8 cellular contexts compared by ENCODE assay signal in the genomic region with DNA sequence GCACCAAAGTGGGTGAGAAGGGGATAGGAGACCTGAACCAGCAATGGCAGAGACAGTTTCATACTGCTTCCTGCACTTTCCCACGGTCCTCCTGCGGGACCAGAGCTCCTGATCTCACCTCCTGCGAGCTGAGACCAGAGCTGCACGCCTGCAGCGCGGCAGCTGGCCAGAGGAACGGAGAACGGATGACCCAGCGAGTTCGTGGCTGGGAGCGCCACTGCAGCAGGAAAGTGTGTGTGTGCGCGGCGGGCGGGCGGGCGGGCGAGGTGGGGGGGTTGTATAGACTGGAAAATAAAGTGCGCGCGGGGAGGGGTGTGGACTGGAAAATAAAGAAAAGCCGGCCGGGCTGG. TPM values are rescaled to one million over a fixed set of nuclear protein-coding genes. Genes with fewer than 3 reads are reported as not detected.
DNase-seq lines count a peak whose midpoint lies in the region; ATAC-seq and TF ChIP-seq lines count a peak whose summit lies in the region.
"Had no signal": no experiment of that assay in that cellular context is flagged by ENCODE, and none has a peak within 500 bp of the region (broad histone marks: within the 10 kb centered on the region; RNA-seq: fewer than 3 reads in every experiment).

No MANE protein-coding gene starts in this region.

- H3K27me3 Mint-ChIP-seq in WTC11 (ENCODE audit: low read depth): peaks cover 24% of the 10 kb centered on the region

- H3K27ac ChIP-seq in right cardiac atrium (ENCODE audit: low read length) (no peak overlapping the region), gastrocnemius medialis (no peak overlapping the region)

- H3K4me3 Mint-ChIP-seq in WTC11: peak overlapping the region; percentile 72

- POLR2A ChIA-PET in WTC11 (lab: Charles Lee): no interaction called here

- ATAC-seq in GM21390 (IDR thresholded peaks at IDR 0.05; ENCODE audit: unreplicated experiment) (peak; percentile 17), WTC11 (peak; percentile 8; the same call in 1 of the 2 replicates), right cardiac atrium (peak in 1 of 2 donors; percentile 51), gastrocnemius medialis (no peak)

- peaks cover 15% of the 10 kb centered on the region for H3K4me1 Mint-ChIP-seq in WTC11

- TF ChIP-seq POLR2A in gastrocnemius medialis (IDR thresholded peaks at IDR 0.05): no peak

- no peaks in the 10 kb centered on the region for H3K36me3 ChIP-seq in gastrocnemius medialis

- peaks cover 4% of the 10 kb centered on the region for H3K9me3 Mint-ChIP-seq in WTC11

- H3K27me3 ChIP-seq in right cardiac atrium (ENCODE audit: control insufficient read depth, insufficient read depth): no peaks in the 10 kb centered on the region
- H3K27me3 ChIP-seq in gastrocnemius medialis: no peaks in the 10 kb centered on the region

- in situ Hi-C loops in gastrocnemius medialis (cut with MboI; ENCODE audit: low sequenced_read_pairs in 4 of 4): no loop called here

- H3K27ac Mint-ChIP-seq in WTC11: no peak overlapping the region
- H3K27ac Mint-ChIP-seq: IgD-negative memory B cell had no signal

- no peaks in the 10 kb centered on the region for H3K9me3 ChIP-seq in right cardiac atrium (ENCODE audit: control insufficient read depth, low read length)
- H3K9me3 ChIP-seq in gastrocnemius medialis: no peaks in the 10 kb centered on the region

- TF ChIP-seq CTCF in WTC11 (IDR thresholded peaks at IDR 0.05): no peak
- TF ChIP-seq CTCF in gastrocnemius medialis (IDR thresholded peaks at IDR 0.05 in 4 of 5, conservative IDR thresholded peaks at IDR 0.05 in 1 of 5): no peak

- H3K4me1 ChIP-seq in right cardiac atrium (ENCODE audit: control insufficient read depth, insufficient read depth, low read length) (no peaks in the 10 kb centered on the region), gastrocnemius medialis (no peaks in the 10 kb centered on the region)

- WGBS in right cardiac atrium: under 1% methylated on average over 23 of the region's 23 CpGs

- peak overlapping the region; percentile 50 for H3K4me3 ChIP-seq in right cardiac atrium (ENCODE audit: low read length)
- peak overlapping the region in 3 of 4 donors; percentile 33 to 43 (median 39) for H3K4me3 ChIP-seq in gastrocnemius medialis

- CTCF ChIA-PET in WTC11 (lab: Charles Lee): no interaction called here

- no peaks in the 10 kb centered on the region for H3K36me3 Mint-ChIP-seq in WTC11

- DNase-seq in WTC11 (ENCODE audit: low spot score): no peak
- peak in 2 of 3 donors; percentile 35 to 43 for DNase-seq in right cardiac atrium
- DNase-seq in gastrocnemius medialis: no peak
- DNase-seq in amniotic stem cell (lab: John Stamatoyannopoulos, UW): no peak
- DNase-seq in NCI-H2107 treated with DMSO at 0.1 percent for 48 hours (lab: John Stamatoyannopoulos, UW; ENCODE audit: unreplicated experiment): no peak
- DNase-seq in DMS79 treated with DMSO at 0.1 percent for 48 hours (lab: John Stamatoyannopoulos, UW): no peak

- intact Hi-C loops in right cardiac atrium (cut with DNase I) (no loop called here), gastrocnemius medialis (cut with DNase I; ENCODE audit: low total_unique reads) (no loop called here)

TF ChIP-seq in WTC11, 78 proteins besides CTCF, POLR2A, EP300 and RAD21:
- TF ChIP-seq, protein P1, sequence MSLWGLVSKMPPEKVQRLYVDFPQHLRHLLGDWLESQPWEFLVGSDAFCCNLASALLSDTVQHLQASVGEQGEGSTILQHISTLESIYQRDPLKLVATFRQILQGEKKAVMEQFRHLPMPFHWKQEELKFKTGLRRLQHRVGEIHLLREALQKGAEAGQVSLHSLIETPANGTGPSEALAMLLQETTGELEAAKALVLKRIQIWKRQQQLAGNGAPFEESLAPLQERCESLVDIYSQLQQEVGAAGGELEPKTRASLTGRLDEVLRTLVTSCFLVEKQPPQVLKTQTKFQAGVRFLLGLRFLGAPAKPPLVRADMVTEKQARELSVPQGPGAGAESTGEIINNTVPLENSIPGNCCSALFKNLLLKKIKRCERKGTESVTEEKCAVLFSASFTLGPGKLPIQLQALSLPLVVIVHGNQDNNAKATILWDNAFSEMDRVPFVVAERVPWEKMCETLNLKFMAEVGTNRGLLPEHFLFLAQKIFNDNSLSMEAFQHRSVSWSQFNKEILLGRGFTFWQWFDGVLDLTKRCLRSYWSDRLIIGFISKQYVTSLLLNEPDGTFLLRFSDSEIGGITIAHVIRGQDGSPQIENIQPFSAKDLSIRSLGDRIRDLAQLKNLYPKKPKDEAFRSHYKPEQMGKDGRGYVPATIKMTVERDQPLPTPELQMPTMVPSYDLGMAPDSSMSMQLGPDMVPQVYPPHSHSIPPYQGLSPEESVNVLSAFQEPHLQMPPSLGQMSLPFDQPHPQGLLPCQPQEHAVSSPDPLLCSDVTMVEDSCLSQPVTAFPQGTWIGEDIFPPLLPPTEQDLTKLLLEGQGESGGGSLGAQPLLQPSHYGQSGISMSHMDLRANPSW (CRISPR knock-in tag; conservative IDR thresholded peaks at IDR 0.05; ENCODE audit: low read depth): no peak
- TF ChIP-seq JAZF1 (CRISPR knock-in tag; IDR thresholded peaks at IDR 0.05) (no peak), NR3C1 (CRISPR knock-in tag; conservative IDR thresholded peaks at IDR 0.05; ENCODE audit: low read depth) (no peak), TEAD1 (CRISPR knock-in tag; IDR thresholded peaks at IDR 0.05) (no peak), ESRRA (CRISPR knock-in tag; IDR thresholded peaks at IDR 0.05; ENCODE audit: borderline replicate concordance) (no peak), ETV6 (CRISPR knock-in tag; IDR thresholded peaks at IDR 0.05) (no peak), ZNF121 (CRISPR knock-in tag; IDR thresholded peaks at IDR 0.05) (no peak)
- TF ChIP-seq, protein P2, sequence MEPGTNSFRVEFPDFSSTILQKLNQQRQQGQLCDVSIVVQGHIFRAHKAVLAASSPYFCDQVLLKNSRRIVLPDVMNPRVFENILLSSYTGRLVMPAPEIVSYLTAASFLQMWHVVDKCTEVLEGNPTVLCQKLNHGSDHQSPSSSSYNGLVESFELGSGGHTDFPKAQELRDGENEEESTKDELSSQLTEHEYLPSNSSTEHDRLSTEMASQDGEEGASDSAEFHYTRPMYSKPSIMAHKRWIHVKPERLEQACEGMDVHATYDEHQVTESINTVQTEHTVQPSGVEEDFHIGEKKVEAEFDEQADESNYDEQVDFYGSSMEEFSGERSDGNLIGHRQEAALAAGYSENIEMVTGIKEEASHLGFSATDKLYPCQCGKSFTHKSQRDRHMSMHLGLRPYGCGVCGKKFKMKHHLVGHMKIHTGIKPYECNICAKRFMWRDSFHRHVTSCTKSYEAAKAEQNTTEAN (CRISPR knock-in tag; IDR thresholded peaks at IDR 0.05): no peak
- TF ChIP-seq, protein P3, sequence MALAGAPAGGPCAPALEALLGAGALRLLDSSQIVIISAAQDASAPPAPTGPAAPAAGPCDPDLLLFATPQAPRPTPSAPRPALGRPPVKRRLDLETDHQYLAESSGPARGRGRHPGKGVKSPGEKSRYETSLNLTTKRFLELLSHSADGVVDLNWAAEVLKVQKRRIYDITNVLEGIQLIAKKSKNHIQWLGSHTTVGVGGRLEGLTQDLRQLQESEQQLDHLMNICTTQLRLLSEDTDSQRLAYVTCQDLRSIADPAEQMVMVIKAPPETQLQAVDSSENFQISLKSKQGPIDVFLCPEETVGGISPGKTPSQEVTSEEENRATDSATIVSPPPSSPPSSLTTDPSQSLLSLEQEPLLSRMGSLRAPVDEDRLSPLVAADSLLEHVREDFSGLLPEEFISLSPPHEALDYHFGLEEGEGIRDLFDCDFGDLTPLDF (CRISPR knock-in tag; IDR thresholded peaks at IDR 0.05): no peak
- TF ChIP-seq, protein P4, sequence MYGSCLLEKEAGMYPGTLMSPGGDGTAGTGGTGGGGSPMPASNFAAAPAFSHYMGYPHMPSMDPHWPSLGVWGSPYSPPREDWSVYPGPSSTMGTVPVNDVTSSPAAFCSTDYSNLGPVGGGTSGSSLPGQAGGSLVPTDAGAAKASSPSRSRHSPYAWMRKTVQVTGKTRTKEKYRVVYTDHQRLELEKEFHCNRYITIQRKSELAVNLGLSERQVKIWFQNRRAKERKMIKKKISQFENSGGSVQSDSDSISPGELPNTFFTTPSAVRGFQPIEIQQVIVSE (CRISPR knock-in tag; IDR thresholded peaks at IDR 0.05; ENCODE audit: borderline replicate concordance): no peak
- TF ChIP-seq, protein P5, sequence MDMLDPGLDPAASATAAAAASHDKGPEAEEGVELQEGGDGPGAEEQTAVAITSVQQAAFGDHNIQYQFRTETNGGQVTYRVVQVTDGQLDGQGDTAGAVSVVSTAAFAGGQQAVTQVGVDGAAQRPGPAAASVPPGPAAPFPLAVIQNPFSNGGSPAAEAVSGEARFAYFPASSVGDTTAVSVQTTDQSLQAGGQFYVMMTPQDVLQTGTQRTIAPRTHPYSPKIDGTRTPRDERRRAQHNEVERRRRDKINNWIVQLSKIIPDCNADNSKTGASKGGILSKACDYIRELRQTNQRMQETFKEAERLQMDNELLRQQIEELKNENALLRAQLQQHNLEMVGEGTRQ (CRISPR knock-in tag; IDR thresholded peaks at IDR 0.05): no peak

RNA-seq across cellular contexts. Expression of gene MCF2, which starts 16.5 kb away (rescaled TPM):
- total RNA-seq in WTC11 (2021): 0.48 to 1.0 TPM (median 0.64 TPM) in 3 replicates
- under 1 TPM in 3 of 4 donors, not detected in 1; 0.11 to 0.44 (median 0.37) TPM for total RNA-seq in right cardiac atrium
- 0.14 TPM for polyA plus RNA-seq in right cardiac atrium
- not detected for total RNA-seq in gastrocnemius medialis
- polyA plus RNA-seq: IgD-negative memory B cell had no signal

Comparison
In these comparisons a context has a peak if more than half of its experiments do, and no peak if none do; other contexts are left out.
1. ATAC-seq: peak in GM21390 (single experiment) and WTC11 (single experiment); none in gastrocnemius medialis (0 of 2).
2. DNase-seq: peak in right cardiac atrium (2 of 3); none in WTC11 (single experiment), gastrocnemius medialis (0 of 2), amniotic stem cell (single experiment), NCI-H2107 treated with DMSO at 0.1 percent for 48 hours (single experiment) and DMS79 treated with DMSO at 0.1 percent for 48 hours (single experiment).